ENCODE assay signal across 27 cellular contexts in genomic region chr7:108662783-108663182, GRCh38.
"Had no signal": no experiment of that assay in that cellular context is flagged by ENCODE, and none has a peak within 500 bp of the region (broad histone marks: within the 10 kb centered on the region; RNA-seq: fewer than 3 reads in every experiment).

No MANE protein-coding gene starts in this region.

- H3K4me1 Mint-ChIP-seq: naive thymus-derived CD4-positive, alpha-beta T cell; stimulated activated memory B cell treated with anti-CD40 and anti-IgM and Interleukin-4, amounts not matched to agents 10 μg/mL and 1 μg/mL and 100 μg/mL, for 72 hours; stimulated activated naive CD8-positive, alpha-beta T cell treated with anti-CD3 and anti-CD28 coated beads, Interleukin-15, amount 100 ng/mL, for 72 hours had no signal

- H3K36me3 ChIP-seq: left ventricle myocardium inferior, pancreas, prostate gland, sigmoid colon, tibial nerve, uterus had no signal

- ATAC-seq: left colon; mucosa of descending colon; naive thymus-derived CD4-positive, alpha-beta T cell; natural killer cell treated with Interleukin-12 subunit alpha and Interleukin-12 subunit beta and Interleukin-15 and Interleukin-18, amount 100 ng/mL, for 72 hours; pancreas; right cardiac atrium; stimulated activated memory B cell treated with anti-CD40 and anti-IgM and Interleukin-4, amounts not matched to agents 10 μg/mL and 1 μg/mL and 100 μg/mL, for 72 hours; stimulated activated naive CD8-positive, alpha-beta T cell treated with anti-CD3 and anti-CD28 coated beads, Interleukin-15, amount 100 ng/mL, for 72 hours had no signal

- H3K4me3 Mint-ChIP-seq: naive thymus-derived CD4-positive, alpha-beta T cell; natural killer cell treated with Interleukin-12 subunit alpha and Interleukin-12 subunit beta and Interleukin-15 and Interleukin-18, amount 100 ng/mL, for 72 hours; stimulated activated memory B cell treated with anti-CD40 and anti-IgM and Interleukin-4, amounts not matched to agents 10 μg/mL and 1 μg/mL and 100 μg/mL, for 72 hours; stimulated activated naive CD8-positive, alpha-beta T cell treated with anti-CD3 and anti-CD28 coated beads, Interleukin-15, amount 100 ng/mL, for 72 hours; type B pancreatic cell had no signal

- H3K27me3 Mint-ChIP-seq: natural killer cell treated with Interleukin-12 subunit alpha and Interleukin-12 subunit beta and Interleukin-15 and Interleukin-18, amount 100 ng/mL, for 72 hours; stimulated activated naive CD8-positive, alpha-beta T cell treated with anti-CD3 and anti-CD28 coated beads, Interleukin-15, amount 100 ng/mL, for 72 hours; type B pancreatic cell had no signal

- H3K4me3 ChIP-seq: left ventricle myocardium inferior, lung, mucosa of descending colon, pancreas, prostate gland, sigmoid colon, tibial nerve, uterus had no signal

- DNase-seq: hippocampal formation; left colon; left ventricle myocardium inferior; midbrain; mucosa of descending colon; naive thymus-derived CD4-positive, alpha-beta T cell; nucleus accumbens; pancreas; posterior cingulate gyrus; right cardiac atrium; sigmoid colon; small intestine; stimulated activated CD4-positive, alpha-beta T cell treated with anti-CD3 and anti-CD28 coated beads, Interleukin-1b, Interleukin-23, amount 100 ng/mL, for 48 hours; stimulated activated CD4-positive, alpha-beta T cell treated with anti-CD3 and anti-CD28 coated beads, Interleukin-2, amount 100 ng/mL, for 48 hours; stimulated activated CD4-positive, alpha-beta T cell treated with anti-CD3 and anti-CD28 coated beads, Interleukin-4, amount 100 ng/mL, for 4 hours; stimulated activated CD8-positive, alpha-beta memory T cell treated with anti-CD3 and anti-CD28 coated beads, Interleukin-4, amount 100 ng/mL, for 48 hours; stimulated activated naive CD4-positive, alpha-beta T cell treated with Interleukin-2 at 50 U/mL for 16 hours; stimulated activated naive CD8-positive, alpha-beta T cell treated with anti-CD3 and anti-CD28 coated beads, Interleukin-15, amount 100 ng/mL, for 72 hours; substantia nigra; uterus had no signal

- FAIRE-seq: keratinocyte, pancreas, small intestine had no signal

- H3K4me1 ChIP-seq: left ventricle myocardium inferior, pancreas, prostate gland, tibial nerve, uterus had no signal

- H3K27ac ChIP-seq: left ventricle myocardium inferior, pancreas, prostate gland, sigmoid colon, tibial nerve, uterus had no signal

- H3K9me3 Mint-ChIP-seq: stimulated activated naive CD8-positive, alpha-beta T cell treated with anti-CD3 and anti-CD28 coated beads, Interleukin-15, amount 100 ng/mL, for 72 hours; type B pancreatic cell had no signal

- H3K27ac Mint-ChIP-seq: naive thymus-derived CD4-positive, alpha-beta T cell; natural killer cell treated with Interleukin-12 subunit alpha and Interleukin-12 subunit beta and Interleukin-15 and Interleukin-18, amount 100 ng/mL, for 72 hours; stimulated activated memory B cell treated with anti-CD40 and anti-IgM and Interleukin-4, amounts not matched to agents 10 μg/mL and 1 μg/mL and 100 μg/mL, for 72 hours; stimulated activated naive CD8-positive, alpha-beta T cell treated with anti-CD3 and anti-CD28 coated beads, Interleukin-15, amount 100 ng/mL, for 72 hours; type B pancreatic cell had no signal

- H3K9me3 ChIP-seq: left ventricle myocardium inferior, mucosa of descending colon, pancreas, prostate gland, sigmoid colon, tibial nerve, uterus had no signal

- H3K36me3 Mint-ChIP-seq: naive thymus-derived CD4-positive, alpha-beta T cell; natural killer cell treated with Interleukin-12 subunit alpha and Interleukin-12 subunit beta and Interleukin-15 and Interleukin-18, amount 100 ng/mL, for 72 hours; stimulated activated memory B cell treated with anti-CD40 and anti-IgM and Interleukin-4, amounts not matched to agents 10 μg/mL and 1 μg/mL and 100 μg/mL, for 72 hours; type B pancreatic cell had no signal

- H3K27me3 ChIP-seq: pancreas, sigmoid colon, tibial nerve, uterus had no signal
